ENCODE assay signal across 1 cellular context in genomic region chr11:64331569-64332371, GRCh38.
TF ChIP-seq lines count a peak whose summit lies in the region.

No MANE protein-coding gene starts in this region.

TF ChIP-seq in H1, 55 proteins besides CTCF, POLR2A, EP300 and RAD21:
- TF ChIP-seq SP1 (IDR thresholded peaks at IDR 0.05; ENCODE audit: low read depth, low read length) (no peak), TEAD4 (IDR thresholded peaks at IDR 0.05; ENCODE audit: low read depth, low read length) (no peak), CBX8 (IDR thresholded peaks at IDR 0.05; ENCODE audit: borderline replicate concordance, low read depth, low read length) (no peak)
